15 cellular contexts compared by ENCODE assay signal in genomic region chr4:7841071-7841470, GRCh38.
A peak's percentile ranks its signal among the peaks of the same experiment; 100 is the strongest.
DNase-seq lines count a peak whose midpoint lies in the region; ATAC-seq, FAIRE-seq and TF ChIP-seq lines count a peak whose summit lies in the region.
"Had no signal": no experiment of that assay in that cellular context is flagged by ENCODE, and none has a peak within 500 bp of the region (broad histone marks: within the 10 kb centered on the region; RNA-seq: fewer than 3 reads in every experiment).

No MANE protein-coding gene starts in this region.

- peaks cover 78% of the 10 kb centered on the region for H3K36me3 Mint-ChIP-seq in HFFc6 (ENCODE audit: low read depth)
- peaks cover 31% of the 10 kb centered on the region for H3K36me3 Mint-ChIP-seq in astrocyte (ENCODE audit: low read depth, unreplicated experiment)

- POLR2A ChIA-PET in HEK293T (lab: Yijun Ruan, JAX): no interaction called here

- H2AFZ ChIP-seq in astrocyte (ENCODE audit: low read depth, low read length) (no peak overlapping the region), keratinocyte (ENCODE audit: control insufficient read depth, low read length) (no peak overlapping the region)

- H3K9me3 ChIP-seq in astrocyte (ENCODE audit: insufficient read depth, low read depth, low read length) (no peaks in the 10 kb centered on the region), keratinocyte (ENCODE audit: control insufficient read depth, low read depth, low read length) (peaks cover 6% of the 10 kb centered on the region), skeletal muscle tissue (ENCODE audit: control insufficient read depth in 3 of 3, low read length in 3 of 3) (no peaks in the 10 kb centered on the region)
- H3K9me3 ChIP-seq: adrenal gland, BLaER1 had no signal

- H3K4me1 ChIP-seq in astrocyte (ENCODE audit: insufficient read depth, low read length): peaks cover 48% of the 10 kb centered on the region
- H3K4me1 ChIP-seq in keratinocyte (ENCODE audit: control insufficient read depth, extremely low read depth, insufficient read depth, low read length): peaks cover 41% of the 10 kb centered on the region
- H3K4me1 ChIP-seq in skeletal muscle tissue (ENCODE audit: control insufficient read depth in 3 of 3, insufficient read depth in 3 of 3, low read length in 3 of 3): peaks cover 13 to 15% (median 15%) of the 10 kb centered on the region in 3 donors

- ATAC-seq in GM19455 (IDR thresholded peaks at IDR 0.05; ENCODE audit: unreplicated experiment) (no peak), GM18858 (IDR thresholded peaks at IDR 0.05; ENCODE audit: unreplicated experiment) (no peak)

- H3K4me1 Mint-ChIP-seq in HFFc6 (ENCODE audit: low read depth): peaks cover 90% of the 10 kb centered on the region
- H3K4me1 Mint-ChIP-seq in astrocyte (ENCODE audit: low read depth, unreplicated experiment): peaks cover 51% of the 10 kb centered on the region

- H3K27me3 Mint-ChIP-seq in HFFc6 (ENCODE audit: insufficient read depth): peaks cover 2% of the 10 kb centered on the region
- H3K27me3 Mint-ChIP-seq in astrocyte (ENCODE audit: low read depth, unreplicated experiment): no peaks in the 10 kb centered on the region
- H3K27me3 Mint-ChIP-seq: activated T-cell treated with anti-CD3 and anti-CD28 coated beads, Interleukin-2, amount 50 U/mL, for 24 hours had no signal

- H3K9ac ChIP-seq in astrocyte (ENCODE audit: low read length): peak overlapping the region; percentile 92
- H3K9ac ChIP-seq in keratinocyte (ENCODE audit: control insufficient read depth, extremely low read depth, insufficient read depth, low read length): peak overlapping the region; percentile 34
- H3K9ac ChIP-seq in skeletal muscle tissue (ENCODE audit: low read depth in 1 of 3, low read length in 3 of 3): no peak overlapping the region
- H3K9ac ChIP-seq: BLaER1 had no signal

- peaks cover 39% of the 10 kb centered on the region for H3K36me3 ChIP-seq in astrocyte (ENCODE audit: insufficient read depth, low read length)
- peaks cover 8 to 11% of the 10 kb centered on the region in 2 experiments for H3K36me3 ChIP-seq in keratinocyte (ENCODE audit: control insufficient read depth in 2 of 2, extremely low read depth in 1 of 2, insufficient read depth in 2 of 2, low read length in 2 of 2)
- peaks cover 0 to 8% (median 8%) of the 10 kb centered on the region in 3 donors for H3K36me3 ChIP-seq in skeletal muscle tissue (ENCODE audit: control insufficient read depth in 3 of 3, insufficient read depth in 3 of 3, low read length in 3 of 3)
- H3K36me3 ChIP-seq: adrenal gland had no signal

- CTCF ChIA-PET in HEK293T (lab: Yijun Ruan, JAX): interaction anchor here (1.3 kb wide), 1 partner anchor 37 kb away, joined by 4 read pairs; no protein-coding TSS in a partner anchor

- H3K4me3 ChIP-seq in astrocyte (ENCODE audit: insufficient read depth, low read depth, low read length): no peak overlapping the region
- H3K4me3 ChIP-seq in keratinocyte (ENCODE audit: control insufficient read depth in 2 of 3, extremely low read depth in 1 of 3, insufficient read depth in 2 of 3, low read depth in 1 of 3, low read length in 3 of 3): no peak overlapping the region
- H3K4me3 ChIP-seq in skeletal muscle tissue (ENCODE audit: low read length in 3 of 3): no peak overlapping the region
- H3K4me3 ChIP-seq: adrenal gland, BLaER1 had no signal

- peak overlapping the region; percentile 15 for H3K4me2 ChIP-seq in astrocyte (ENCODE audit: low read length)
- peak overlapping the region; percentile 23 for H3K4me2 ChIP-seq in keratinocyte (ENCODE audit: control insufficient read depth, extremely low read depth, insufficient read depth, low read depth, low read length)
- H3K4me2 ChIP-seq: BLaER1 had no signal

- H3K27ac ChIP-seq in astrocyte (ENCODE audit: low read depth, low read length) (peak overlapping the region; percentile 100), keratinocyte (ENCODE audit: control insufficient read depth, insufficient read depth, low read length) (peak overlapping the region; percentile 55), skeletal muscle tissue (ENCODE audit: low read depth, low read length) (peak overlapping the region; percentile 9)
- H3K27ac ChIP-seq: BLaER1 had no signal

- no peaks in the 10 kb centered on the region for H4K20me1 ChIP-seq in astrocyte (ENCODE audit: insufficient read depth, low read length)
- H4K20me1 ChIP-seq in keratinocyte (ENCODE audit: control insufficient read depth, extremely low read depth, insufficient read depth, low read length): no peaks in the 10 kb centered on the region

- TF ChIP-seq CTCF in HFFc6 (IDR thresholded peaks at IDR 0.05): no peak
- TF ChIP-seq CTCF in astrocyte (IDR thresholded peaks at IDR 0.05; ENCODE audit: insufficient read depth, low read depth, low read length): no peak
- TF ChIP-seq CTCF in keratinocyte (optimal IDR thresholded peaks at IDR 0.05 in 1 of 3, IDR thresholded peaks at IDR 0.05 in 1 of 3, conservative IDR thresholded peaks at IDR 0.05 in 1 of 3; ENCODE audit: extremely low read depth in 1 of 3, insufficient read depth in 2 of 3, low read length in 3 of 3): no peak

- no peaks in the 10 kb centered on the region for H3K9me1 ChIP-seq in keratinocyte (ENCODE audit: control insufficient read depth, extremely low read depth, insufficient read depth, low read length)

- peaks cover under 1% of the 10 kb centered on the region; the same call in 1 of the 2 replicates for H3K9me3 Mint-ChIP-seq in HFFc6
- peaks cover 2% of the 10 kb centered on the region for H3K9me3 Mint-ChIP-seq in astrocyte (ENCODE audit: unreplicated experiment)
- H3K9me3 Mint-ChIP-seq: activated T-cell treated with anti-CD3 and anti-CD28 coated beads, Interleukin-2, amount 50 U/mL, for 24 hours had no signal

- peak overlapping the region; percentile 94 for H3K27ac Mint-ChIP-seq in HFFc6
- H3K27ac Mint-ChIP-seq in astrocyte (ENCODE audit: unreplicated experiment): peak overlapping the region; percentile 98
- H3K27ac Mint-ChIP-seq: activated T-cell treated with anti-CD3 and anti-CD28 coated beads, Interleukin-2, amount 50 U/mL, for 24 hours had no signal

- FAIRE-seq in astrocyte (lab: Jason Lieb, UNC) (no peak), keratinocyte (lab: Jason Lieb, UNC) (peak; percentile 46)
- FAIRE-seq: islet of Langerhans had no signal

- dilution Hi-C loops in keratinocyte (cut with MboI; ENCODE audit: extremely low pct_ligation_motif_present, low sequenced_read_pairs): no loop called here

- DNase-seq in HFFc6 (no peak), astrocyte (ENCODE audit: low read depth) (no peak), keratinocyte (ENCODE audit: low read depth, low spot score) (no peak), HEK293T (ENCODE audit: extremely low spot score) (no peak), T-helper 2 cell (no peak)
- DNase-seq: activated CD4-positive, alpha-beta T cell treated with anti-CD3 and anti-CD28 coated beads, Interleukin-2, amount 50 U/mL, for 4 hours; activated T-cell treated with anti-CD3 and anti-CD28 coated beads, Interleukin-2, amount 50 U/mL, for 24 hours; adrenal gland; NCI-H146; stimulated activated CD4-positive, alpha-beta T cell treated with anti-CD3 and anti-CD28 coated beads, Interleukin-15, amount 100 ng/mL, for 24 hours had no signal

- H3K27me3 ChIP-seq in astrocyte (ENCODE audit: insufficient read depth, low read length) (no peaks in the 10 kb centered on the region), keratinocyte (ENCODE audit: control insufficient read depth, extremely low read depth, insufficient read depth, low read length) (no peaks in the 10 kb centered on the region), skeletal muscle tissue (ENCODE audit: control insufficient read depth in 3 of 3, insufficient read depth in 3 of 3, low read length in 3 of 3) (no peaks in the 10 kb centered on the region)
- H3K27me3 ChIP-seq: adrenal gland, BLaER1 had no signal

- peak overlapping the region; percentile 76 for H3K4me3 Mint-ChIP-seq in HFFc6
- H3K4me3 Mint-ChIP-seq in astrocyte (ENCODE audit: unreplicated experiment): no peak overlapping the region
- H3K4me3 Mint-ChIP-seq: activated T-cell treated with anti-CD3 and anti-CD28 coated beads, Interleukin-2, amount 50 U/mL, for 24 hours had no signal

- H3K79me2 ChIP-seq in astrocyte (ENCODE audit: insufficient read depth, low read length) (peaks cover 75% of the 10 kb centered on the region), keratinocyte (ENCODE audit: control insufficient read depth, insufficient read depth, low read length) (peaks cover 21% of the 10 kb centered on the region)

TF ChIP-seq in HEK293T, 16 proteins besides CTCF, POLR2A, EP300 and RAD21:
- TF ChIP-seq FOXK2 (IDR thresholded peaks at IDR 0.05): no peak
- TF ChIP-seq FOXM1 (IDR thresholded peaks at IDR 0.05; ENCODE audit: borderline replicate concordance): no peak
- no peak for TF ChIP-seq SP1 (IDR thresholded peaks at IDR 0.05)
- TF ChIP-seq ELF4 (IDR thresholded peaks at IDR 0.05): no peak
- TF ChIP-seq L3MBTL2 (conservative IDR thresholded peaks at IDR 0.05): no peak
- TF ChIP-seq FOXA1 (IDR thresholded peaks at IDR 0.05): no peak
- no peak for TF ChIP-seq LEF1 (IDR thresholded peaks at IDR 0.05; ENCODE audit: borderline replicate concordance)
- TF ChIP-seq ZNF384 (IDR thresholded peaks at IDR 0.05): no peak
- no peak for TF ChIP-seq TARDBP (IDR thresholded peaks at IDR 0.05)
- TF ChIP-seq PKNOX1 (IDR thresholded peaks at IDR 0.05): no peak
- TF ChIP-seq SUZ12 (IDR thresholded peaks at IDR 0.05): no peak
- TF ChIP-seq HDGF (IDR thresholded peaks at IDR 0.05; ENCODE audit: borderline replicate concordance): no peak
- TF ChIP-seq ARNT (IDR thresholded peaks at IDR 0.05): no peak
- TF ChIP-seq BHLHE40 (IDR thresholded peaks at IDR 0.05; ENCODE audit: borderline replicate concordance): no peak
- no peak for TF ChIP-seq NFRKB (IDR thresholded peaks at IDR 0.05)
- TF ChIP-seq CTBP1 (IDR thresholded peaks at IDR 0.05; ENCODE audit: borderline replicate concordance): no peak

Comparison
In these comparisons a context has a peak if more than half of its experiments do, and no peak if none do; other contexts are left out.
1. H3K27ac ChIP-seq: peak in every context shown above with its lines; median percentile 100 in astrocyte; 55 in keratinocyte; 9 in skeletal muscle tissue.
2. H3K9ac ChIP-seq: peak in astrocyte (single experiment) and keratinocyte (single experiment); none in skeletal muscle tissue (0 of 3).